17 cellular contexts compared by ENCODE assay signal in genomic region chr2:23513881-23514793, GRCh38.
A peak's percentile ranks its signal among the peaks of the same experiment; 100 is the strongest.
DNase-seq lines count a peak whose midpoint lies in the region; ATAC-seq, FAIRE-seq and TF ChIP-seq lines count a peak whose summit lies in the region.
"Had no signal": no experiment of that assay in that cellular context is flagged by ENCODE, and none has a peak within 500 bp of the region (broad histone marks: within the 10 kb centered on the region; RNA-seq: fewer than 3 reads in every experiment).

No MANE protein-coding gene starts in this region.

- 54 to 70% methylated on average over 10 of the region's 10 CpGs for WGBS in pancreas, 2 donors

- no peak overlapping the region for H3K4me3 ChIP-seq in pancreas
- H3K4me3 ChIP-seq: dorsolateral prefrontal cortex had no signal

- no peak overlapping the region for H3K4me3 Mint-ChIP-seq in glutamatergic neuron (ENCODE audit: unreplicated experiment)
- H3K4me3 Mint-ChIP-seq: mesothelial cell of epicardium had no signal

- in situ Hi-C loops in G401 (cut with HindIII; ENCODE audit: low sequenced_read_pairs) = no loop called here

- H3K27ac Mint-ChIP-seq in glutamatergic neuron (ENCODE audit: unreplicated experiment) = no peak overlapping the region
- H3K27ac Mint-ChIP-seq: CD14-positive monocyte, mesothelial cell of epicardium had no signal

- DNase-seq in G401 (ENCODE audit: low spot score) = peak; percentile 72
- peak; percentile 93 for DNase-seq in NCI-H2227 treated with DMSO at 0.1 percent for 48 hours (lab: John Stamatoyannopoulos, UW)
- DNase-seq in glutamatergic neuron = peak; percentile 3
- DNase-seq in pancreas = no peak
- no peak for DNase-seq in KG1 (lab: John Stamatoyannopoulos, UW)
- DNase-seq in foreskin melanocyte = no peak
- no peak for DNase-seq in SHP77 treated with DMSO at 0.1 percent for 48 hours (lab: John Stamatoyannopoulos, UW)
- no peak for DNase-seq in Kasumi-1 (lab: John Stamatoyannopoulos, UW)
- DNase-seq: activated naive CD4-positive, alpha-beta T cell treated with anti-CD3 and anti-CD28 coated beads, Interleukin-2, amount 50 U/mL, for 16 hours; activated T-cell treated with anti-CD3 and anti-CD28 coated beads for 4 hours; DMS153; NCI-H1694 treated with DMSO at 0.1 percent for 48 hours; stimulated activated naive CD8-positive, alpha-beta T cell treated with anti-CD3 and anti-CD28 coated beads, Interleukin-15, Interleukin-2, amounts not matched to agents 100 U/mL and 50 U/mL, for 24 hours had no signal

- no peak for ATAC-seq in pancreas
- ATAC-seq: stimulated activated naive CD8-positive, alpha-beta T cell treated with anti-CD3 and anti-CD28 coated beads, Interleukin-15, Interleukin-2, amounts not matched to agents 100 U/mL and 50 U/mL, for 24 hours had no signal

- H3K9me3 Mint-ChIP-seq in glutamatergic neuron (ENCODE audit: unreplicated experiment) = peaks cover 5% of the 10 kb centered on the region
- H3K9me3 Mint-ChIP-seq: CD14-positive monocyte, mesothelial cell of epicardium had no signal

- H3K4me1 ChIP-seq in pancreas = no peaks in the 10 kb centered on the region

- H3K4me1 Mint-ChIP-seq in glutamatergic neuron (ENCODE audit: low read depth, unreplicated experiment) = peaks cover 15% of the 10 kb centered on the region
- H3K4me1 Mint-ChIP-seq: CD14-positive monocyte had no signal

- no peaks in the 10 kb centered on the region for H3K9me3 ChIP-seq in pancreas

- H3K36me3 ChIP-seq in pancreas = no peaks in the 10 kb centered on the region

- H3K27ac ChIP-seq in pancreas = no peak overlapping the region

- peaks cover 14% of the 10 kb centered on the region for H3K27me3 Mint-ChIP-seq in glutamatergic neuron (ENCODE audit: unreplicated experiment)

- peak; percentile 57 for FAIRE-seq in pancreas (lab: Jason Lieb, UNC)
- FAIRE-seq: keratinocyte had no signal

- H3K27me3 ChIP-seq in pancreas = no peaks in the 10 kb centered on the region

- H3K36me3 Mint-ChIP-seq in glutamatergic neuron (ENCODE audit: unreplicated experiment) = no peaks in the 10 kb centered on the region
- H3K36me3 Mint-ChIP-seq: CD14-positive monocyte, mesothelial cell of epicardium had no signal

- intact Hi-C loops in pancreas (cut with DNase I) = no loop called here

- no peak for TF ChIP-seq CTCF in glutamatergic neuron (IDR thresholded peaks at IDR 0.05; ENCODE audit: partially characterized antibody, unreplicated experiment)
- TF ChIP-seq CTCF in pancreas (IDR thresholded peaks at IDR 0.05) = no peak

Comparison
In these comparisons a context has a peak if more than half of its experiments do, and no peak if none do; other contexts are left out.
1. DNase-seq: peak in G401 (single experiment), NCI-H2227 treated with DMSO at 0.1 percent for 48 hours (single experiment) and glutamatergic neuron (single experiment); none in pancreas (0 of 6), KG1 (single experiment), foreskin melanocyte (single experiment), SHP77 treated with DMSO at 0.1 percent for 48 hours (single experiment) and Kasumi-1 (0 of 2).